20 cellular contexts compared by ENCODE assay signal in genomic region chr15:70501849-70502248, GRCh38.
DNase-seq lines count a peak whose midpoint lies in the region; ATAC-seq, FAIRE-seq and TF ChIP-seq lines count a peak whose summit lies in the region.
"Had no signal": no experiment of that assay in that cellular context is flagged by ENCODE, and none has a peak within 500 bp of the region (broad histone marks: within the 10 kb centered on the region; RNA-seq: fewer than 3 reads in every experiment).

No MANE protein-coding gene starts in this region.

- no peak overlapping the region for H2BK120ac ChIP-seq in neuronal stem cell (ENCODE audit: low read depth, low read length)

- no peak for FAIRE-seq in pancreas (lab: Jason Lieb, UNC)
- FAIRE-seq: H54, RCC 7860 had no signal

- H4K8ac ChIP-seq in neuronal stem cell (ENCODE audit: low read depth, low read length) = no peak overlapping the region

- in situ Hi-C loops in Panc1 (cut with HindIII; ENCODE audit: low pct_unique_long_range_greater_than_20kb, low sequenced_read_pairs) = no loop called here

- peak overlapping the region; percentile 92 for H3K27ac ChIP-seq in Panc1 (ENCODE audit: low read length)
- no peak overlapping the region for H3K27ac ChIP-seq in neuronal stem cell (replicated peaks; ENCODE audit: low read length)
- H3K27ac ChIP-seq in pancreas = no peak overlapping the region
- H3K27ac ChIP-seq: SJCRH30 had no signal

- H2BK15ac ChIP-seq in neuronal stem cell (ENCODE audit: low read length) = no peak overlapping the region

- H3K4me2 ChIP-seq in neuronal stem cell (ENCODE audit: insufficient read depth, low read length, poor library complexity, severe bottlenecking) = no peak overlapping the region

- WGBS in neuronal stem cell (ENCODE audit: extremely low coverage in 2 of 2, insufficient read length in 2 of 2, insufficient replicate concordance in 1 of 2), 2 donors = no CpG with 5 or more reads among the region's 4 CpGs
- WGBS in pancreas, 2 donors = 84 to 85% methylated on average over 4 of the region's 4 CpGs

- H3K18ac ChIP-seq in neuronal stem cell (ENCODE audit: low read length) = no peak overlapping the region

- H3K9me3 ChIP-seq in Panc1 (ENCODE audit: control insufficient read depth, insufficient read depth, low read depth, low read length) (no peaks in the 10 kb centered on the region), neuronal stem cell (replicated peaks in 1 of 2; ENCODE audit: control insufficient read depth in 2 of 2, insufficient read depth in 1 of 2, low read depth in 1 of 2, low read length in 2 of 2) (no peaks in the 10 kb centered on the region), pancreas (no peaks in the 10 kb centered on the region)
- H3K9me3 ChIP-seq: SJCRH30 had no signal

- H3K27ac Mint-ChIP-seq in activated naive CD4-positive, alpha-beta T cell treated with anti-CD3 and anti-CD28 coated beads for 36 hours = peak overlapping the region; percentile 41
- no peak overlapping the region for H3K27ac Mint-ChIP-seq in activated naive CD4-positive, alpha-beta T cell treated with anti-CD3 and anti-CD28 coated beads, Interleukin-2, amount 50 U/mL, for 72 hours
- H3K27ac Mint-ChIP-seq in progenitor cell of endocrine pancreas = no peak overlapping the region

- H2AFZ ChIP-seq in neuronal stem cell (ENCODE audit: low read length) = no peak overlapping the region

- intact Hi-C loops in activated naive CD4-positive, alpha-beta T cell treated with anti-CD3 and anti-CD28 coated beads for 36 hours (cut with micrococcal nuclease) = no loop called here
- intact Hi-C loops in Panc1 (cut with micrococcal nuclease; ENCODE audit: unreplicated experiment) (no loop called here), pancreas (cut with DNase I) (no loop called here)

- H3K36me3 ChIP-seq in Panc1 (ENCODE audit: control insufficient read depth, insufficient read depth, low read length) (no peaks in the 10 kb centered on the region), neuronal stem cell (replicated peaks in 1 of 2; ENCODE audit: control insufficient read depth in 2 of 2, insufficient read depth in 2 of 2, low read length in 2 of 2) (no peaks in the 10 kb centered on the region), pancreas (no peaks in the 10 kb centered on the region)
- H3K36me3 ChIP-seq: SJCRH30 had no signal

- H3K4me1 Mint-ChIP-seq in activated naive CD4-positive, alpha-beta T cell treated with anti-CD3 and anti-CD28 coated beads for 36 hours (ENCODE audit: low read depth) = peaks cover 63% of the 10 kb centered on the region
- H3K4me1 Mint-ChIP-seq in progenitor cell of endocrine pancreas (ENCODE audit: low read depth) = peaks cover 7% of the 10 kb centered on the region

- no peaks in the 10 kb centered on the region for H3K27me3 Mint-ChIP-seq in activated naive CD4-positive, alpha-beta T cell treated with anti-CD3 and anti-CD28 coated beads for 36 hours (ENCODE audit: low read depth)
- H3K27me3 Mint-ChIP-seq in progenitor cell of endocrine pancreas = peaks cover 51% of the 10 kb centered on the region

- no peaks in the 10 kb centered on the region for H3K36me3 Mint-ChIP-seq in activated naive CD4-positive, alpha-beta T cell treated with anti-CD3 and anti-CD28 coated beads for 36 hours (ENCODE audit: low read depth)
- peaks cover 0 to 3% of the 10 kb centered on the region in 2 donors for H3K36me3 Mint-ChIP-seq in activated naive CD4-positive, alpha-beta T cell treated with anti-CD3 and anti-CD28 coated beads, Interleukin-2, amount 50 U/mL, for 72 hours
- H3K36me3 Mint-ChIP-seq in progenitor cell of endocrine pancreas (ENCODE audit: insufficient read depth) = no peaks in the 10 kb centered on the region

- no peak for TF ChIP-seq CTCF in Panc1 (IDR thresholded peaks at IDR 0.05)
- no peak for TF ChIP-seq CTCF in pancreas (IDR thresholded peaks at IDR 0.05)
- no peak for TF ChIP-seq CTCF in progenitor cell of endocrine pancreas (IDR thresholded peaks at IDR 0.05; ENCODE audit: unreplicated experiment)

- no peak overlapping the region for H3K4ac ChIP-seq in neuronal stem cell (ENCODE audit: low read length)

- no peak overlapping the region for H3K9ac ChIP-seq in neuronal stem cell (ENCODE audit: low read depth, low read length, poor library complexity)

- ATAC-seq in activated naive CD4-positive, alpha-beta T cell treated with anti-CD3 and anti-CD28 coated beads, Interleukin-2, amount 50 U/mL, for 72 hours = no peak
- no peak for ATAC-seq in Panc1
- no peak for ATAC-seq in GM18868 (IDR thresholded peaks at IDR 0.05; ENCODE audit: unreplicated experiment)
- no peak for ATAC-seq in pancreas

- H3K4me1 ChIP-seq in Panc1 (ENCODE audit: control insufficient read depth, insufficient read depth, low read length) (peaks cover 71% of the 10 kb centered on the region), neuronal stem cell (ENCODE audit: control insufficient read depth in 2 of 2, insufficient read depth in 1 of 2, low read depth in 1 of 2, low read length in 2 of 2) (peaks cover 0 to 17% of the 10 kb centered on the region in 2 donors), pancreas (peaks cover 0 to 5% (median 0%) of the 10 kb centered on the region in 3 donors)

- peak overlapping the region; percentile 78 for H2AK5ac ChIP-seq in neuronal stem cell (ENCODE audit: low read depth, low read length)

- no peak overlapping the region for H3K14ac ChIP-seq in neuronal stem cell (ENCODE audit: low read length)

- H3K4me3 Mint-ChIP-seq in activated naive CD4-positive, alpha-beta T cell treated with anti-CD3 and anti-CD28 coated beads for 36 hours = no peak overlapping the region
- no peak overlapping the region for H3K4me3 Mint-ChIP-seq in progenitor cell of endocrine pancreas (ENCODE audit: low read depth)

- no TSS peak for BruUV-seq in Panc1 (replicated peaks; lab: Mats Ljungman, UMichigan)

- no peaks in the 10 kb centered on the region for H3K27me3 ChIP-seq in Panc1 (ENCODE audit: control insufficient read depth, insufficient read depth, low read length)
- peaks cover 0 to 3% (median 0%) of the 10 kb centered on the region in 3 experiments for H3K27me3 ChIP-seq in neuronal stem cell (ENCODE audit: control insufficient read depth in 3 of 3, insufficient read depth in 3 of 3, low read depth in 1 of 3, low read length in 3 of 3)
- no peaks in the 10 kb centered on the region for H3K27me3 ChIP-seq in pancreas
- H3K27me3 ChIP-seq: SJCRH30 had no signal

- peaks cover 3% of the 10 kb centered on the region for H3K9me3 Mint-ChIP-seq in activated naive CD4-positive, alpha-beta T cell treated with anti-CD3 and anti-CD28 coated beads for 36 hours
- peaks cover 0 to 1% of the 10 kb centered on the region in 2 donors for H3K9me3 Mint-ChIP-seq in activated naive CD4-positive, alpha-beta T cell treated with anti-CD3 and anti-CD28 coated beads, Interleukin-2, amount 50 U/mL, for 72 hours
- H3K9me3 Mint-ChIP-seq in progenitor cell of endocrine pancreas (ENCODE audit: low read depth) = no peaks in the 10 kb centered on the region

- POLR2A ChIA-PET in Panc1 (lab: Charles Lee) = interaction anchor here (0.5 kb wide), 1 partner anchor 287 kb away, joined by 6 read pairs; no protein-coding TSS in a partner anchor

- H4K91ac ChIP-seq in neuronal stem cell (ENCODE audit: low read depth, low read length, poor library complexity) = no peak overlapping the region

- no peak overlapping the region for H2BK12ac ChIP-seq in neuronal stem cell (ENCODE audit: low read length)

- no peak overlapping the region for H2BK5ac ChIP-seq in neuronal stem cell (ENCODE audit: low read length)

- H3K4me3 ChIP-seq in Panc1 (ENCODE audit: low read depth in 2 of 2, low read length in 2 of 2) (no peak overlapping the region), neuronal stem cell (ENCODE audit: low read length in 2 of 2) (no peak overlapping the region), pancreas (no peak overlapping the region)
- H3K4me3 ChIP-seq: SJCRH30 had no signal

- DNase-seq in activated naive CD4-positive, alpha-beta T cell treated with anti-CD3 and anti-CD28 coated beads for 36 hours = no peak
- no peak for DNase-seq in activated naive CD4-positive, alpha-beta T cell treated with anti-CD3 and anti-CD28 coated beads, Interleukin-2, amount 50 U/mL, for 72 hours (ENCODE audit: low spot score in 2 of 2)
- no peak for DNase-seq in Panc1 (ENCODE audit: low read depth, low spot score)
- no peak for DNase-seq in neuronal stem cell (ENCODE audit: low spot score)
- no peak for DNase-seq in HT-29 (ENCODE audit: low spot score)
- DNase-seq in pancreas = no peak
- DNase-seq in progenitor cell of endocrine pancreas (ENCODE audit: low spot score, unreplicated experiment) = no peak
- DNase-seq: AML-193; MM.1S; NCI-H1092; NCI-H1436; NCI-H187 treated with DMSO at 0.1 percent for 48 hours; NCI-H226; NCI-H524; NCI-H774; NK-92 treated with Interleukin-12 subunit alpha and Interleukin-12 subunit beta, amount 100 ng/mL, for 24 hours; SJCRH30 had no signal

- no peaks in the 10 kb centered on the region for H3K79me1 ChIP-seq in neuronal stem cell (ENCODE audit: low read depth, low read length)

- CTCF ChIA-PET in activated naive CD4-positive, alpha-beta T cell treated with anti-CD3 and anti-CD28 coated beads for 36 hours (lab: Charles Lee) = interaction anchor here (1.4 to 2.0 kb wide), 2 partner anchors 10 to 35 kb away, joined by 4 to 6 read pairs; no protein-coding TSS in a partner anchor
- CTCF ChIA-PET in Panc1 (lab: Charles Lee) = no interaction called here

- H3K23ac ChIP-seq in neuronal stem cell (ENCODE audit: low read depth, low read length, poor library complexity) = no peak overlapping the region
